Comparison of ENCODE assay signal across 20 cellular contexts in the genomic region with DNA sequence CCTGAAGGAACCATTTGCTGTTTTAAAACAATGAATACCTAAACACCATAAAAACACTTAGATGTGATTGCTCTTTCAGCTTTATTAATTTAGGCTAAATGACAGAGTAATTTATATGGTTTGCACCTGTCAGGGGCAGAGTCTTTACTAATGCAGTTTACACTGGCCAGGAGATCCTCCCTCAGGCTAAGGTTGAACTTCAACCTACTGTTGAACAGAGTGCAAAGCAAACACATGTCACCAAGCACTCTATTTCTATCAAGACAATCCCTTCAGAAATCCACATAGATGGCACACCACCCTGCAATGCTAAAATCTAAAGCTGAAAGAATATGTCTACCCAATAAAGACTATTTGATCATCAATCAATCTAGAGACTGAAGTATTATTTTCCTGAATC.
DNase-seq lines count a peak whose midpoint lies in the region; TF ChIP-seq lines count a peak whose summit lies in the region.
"Had no signal": no experiment of that assay in that cellular context is flagged by ENCODE, and none has a peak within 500 bp of the region (broad histone marks: within the 10 kb centered on the region; RNA-seq: fewer than 3 reads in every experiment).

No MANE protein-coding gene starts in this region.

- no peaks in the 10 kb centered on the region for H3K36me3 Mint-ChIP-seq in mesothelial cell of epicardium

- H3K9ac ChIP-seq in colonic mucosa (ENCODE audit: low read depth in 2 of 2, low read length in 2 of 2): no peak overlapping the region

- no peaks in the 10 kb centered on the region for H3K36me3 ChIP-seq in colonic mucosa
- H3K36me3 ChIP-seq: esophagus squamous epithelium, gastrocnemius medialis had no signal

- no peaks in the 10 kb centered on the region for H3K4me1 ChIP-seq in colonic mucosa
- H3K4me1 ChIP-seq: gastrocnemius medialis had no signal

- no peak overlapping the region for H3K4me3 Mint-ChIP-seq in mesothelial cell of epicardium
- H3K4me3 Mint-ChIP-seq: effector memory CD8-positive, alpha-beta T cell had no signal

- peaks cover 19% of the 10 kb centered on the region for H3K9me3 Mint-ChIP-seq in mesothelial cell of epicardium
- H3K9me3 Mint-ChIP-seq: effector memory CD8-positive, alpha-beta T cell had no signal

- DNase-seq in NCI-H1092 treated with DMSO at 0.1 percent for 48 hours (lab: John Stamatoyannopoulos, UW): peak; percentile 26
- no peak for DNase-seq in NCI-H1092 (lab: John Stamatoyannopoulos, UW)
- DNase-seq in NCI-H2081 (lab: John Stamatoyannopoulos, UW): peak; percentile 92 to 99
- DNase-seq in colonic mucosa: peak; percentile 24
- no peak for DNase-seq in stimulated activated CD4-positive, alpha-beta T cell treated with anti-CD3 and anti-CD28 coated beads, Interleukin-2, amount 100 ng/mL, for 48 hours
- DNase-seq in SW 1271 (lab: John Stamatoyannopoulos, UW): no peak
- DNase-seq in mesothelial cell of epicardium (ENCODE audit: low spot score in 2 of 2, unreplicated experiment in 2 of 2): no peak
- no peak for DNase-seq in kidney tubule cell (ENCODE audit: low spot score)
- DNase-seq: activated CD4-positive, CD25-positive, alpha-beta regulatory T cell treated with anti-CD3 and anti-CD28 coated beads, Interleukin-2, amount 50 U/mL, for 72 hours; activated gamma-delta T cell treated with Interleukin-2 at 50 U/mL for 16 hours; activated T-cell treated with anti-CD3 and anti-CD28 coated beads, Interleukin-2, amount 50 U/mL, for 1 hour; effector memory CD8-positive, alpha-beta T cell; esophagus squamous epithelium; gastrocnemius medialis; GOT3; IMR-90; NCI-H2029 treated with DMSO at 0.1 percent for 48 hours; NCI-H524 treated with DMSO at 0.1 percent for 48 hours; stimulated activated naive CD4-positive, alpha-beta T cell had no signal

- H3K27me3 ChIP-seq in colonic mucosa: no peaks in the 10 kb centered on the region
- H3K27me3 ChIP-seq: esophagus squamous epithelium, gastrocnemius medialis had no signal

- no peaks in the 10 kb centered on the region for H3K27me3 Mint-ChIP-seq in mesothelial cell of epicardium (ENCODE audit: low read depth)
- H3K27me3 Mint-ChIP-seq: effector memory CD8-positive, alpha-beta T cell had no signal

- TF ChIP-seq CTCF in colonic mucosa (IDR thresholded peaks at IDR 0.05) (no peak), mesothelial cell of epicardium (IDR thresholded peaks at IDR 0.05; ENCODE audit: unreplicated experiment) (no peak)

- H3K9me3 ChIP-seq in colonic mucosa: no peaks in the 10 kb centered on the region
- H3K9me3 ChIP-seq: esophagus squamous epithelium, gastrocnemius medialis had no signal

- H3K27ac ChIP-seq in colonic mucosa: no peak overlapping the region
- H3K27ac ChIP-seq: esophagus squamous epithelium, gastrocnemius medialis had no signal

- H3K4me3 ChIP-seq in colonic mucosa: no peak overlapping the region
- H3K4me3 ChIP-seq: esophagus squamous epithelium, gastrocnemius medialis, smooth muscle cell had no signal

- H3K4me1 Mint-ChIP-seq in mesothelial cell of epicardium: peaks cover 16% of the 10 kb centered on the region

- intact Hi-C loops in colonic mucosa (cut with DNase I): no loop called here

- no peak overlapping the region for H3K27ac Mint-ChIP-seq in mesothelial cell of epicardium
- H3K27ac Mint-ChIP-seq: effector memory CD8-positive, alpha-beta T cell had no signal

Comparison
In these comparisons a context has a peak if more than half of its experiments do, and no peak if none do; other contexts are left out.
1. DNase-seq: peak in NCI-H1092 treated with DMSO at 0.1 percent for 48 hours (single experiment), NCI-H2081 (2 of 2) and colonic mucosa (single experiment); none in NCI-H1092 (single experiment), stimulated activated CD4-positive, alpha-beta T cell treated with anti-CD3 and anti-CD28 coated beads, Interleukin-2, amount 100 ng/mL, for 48 hours (0 of 2), SW 1271 (0 of 2), mesothelial cell of epicardium (0 of 2) and kidney tubule cell (single experiment).